Comparison of ENCODE assay signal across 25 cellular contexts in genomic region chr5:112865128-112865527, GRCh38.
"Had no signal": no experiment of that assay in that cellular context is flagged by ENCODE, and none has a peak within 500 bp of the region (broad histone marks: within the 10 kb centered on the region; RNA-seq: fewer than 3 reads in every experiment).

No MANE protein-coding gene starts in this region.

- H3K9me3 ChIP-seq: gastroesophageal sphincter, heart left ventricle, lower lobe of right lung, ovary, psoas muscle, sigmoid colon, spleen, thoracic aorta, tibial nerve, upper lobe of left lung had no signal

- DNase-seq: dorsolateral prefrontal cortex; effector CD4-positive, alpha-beta T cell; foreskin keratinocyte; heart left ventricle; islet precursor cell; left ventricle myocardium superior; lower lobe of right lung; naive thymus-derived CD8-positive, alpha-beta T cell; nephron progenitor cell; occipital lobe; ovary; posterior cingulate gyrus; psoas muscle; right cardiac atrium; sigmoid colon; spleen; stimulated activated CD4-positive, alpha-beta T cell treated with anti-CD3 and anti-CD28 coated beads, Interleukin-4, amount 100 ng/mL, for 4 hours; stimulated activated naive CD8-positive, alpha-beta T cell treated with anti-CD3 and anti-CD28 coated beads, Interleukin-15, Interleukin-2, amounts not matched to agents 100 U/mL and 50 U/mL, for 24 hours; upper lobe of left lung had no signal

- H3K27me3 Mint-ChIP-seq: naive thymus-derived CD8-positive, alpha-beta T cell; stimulated activated memory B cell treated with anti-CD40 and anti-IgM and Interleukin-4, amounts not matched to agents 10 μg/mL and 1 μg/mL and 100 μg/mL, for 72 hours had no signal

- H3K9me3 Mint-ChIP-seq: naive thymus-derived CD8-positive, alpha-beta T cell; stimulated activated memory B cell treated with anti-CD40 and anti-IgM and Interleukin-4, amounts not matched to agents 10 μg/mL and 1 μg/mL and 100 μg/mL, for 72 hours had no signal

- H3K27ac ChIP-seq: dorsolateral prefrontal cortex, foreskin keratinocyte, gastroesophageal sphincter, heart left ventricle, hepatocyte, lower lobe of right lung, ovary, psoas muscle, sigmoid colon, skin epidermis, spleen, thoracic aorta, tibial nerve, upper lobe of left lung had no signal

- H2AFZ ChIP-seq: hepatocyte had no signal

- H3K4me2 ChIP-seq: hepatocyte had no signal

- ATAC-seq: foreskin keratinocyte; gastroesophageal sphincter; heart left ventricle; left ventricle myocardium superior; lower lobe of right lung; naive thymus-derived CD8-positive, alpha-beta T cell; psoas muscle; right cardiac atrium; stimulated activated memory B cell treated with anti-CD40 and anti-IgM and Interleukin-4, amounts not matched to agents 10 μg/mL and 1 μg/mL and 100 μg/mL, for 72 hours; stimulated activated naive CD8-positive, alpha-beta T cell treated with anti-CD3 and anti-CD28 coated beads, Interleukin-15, Interleukin-2, amounts not matched to agents 100 U/mL and 50 U/mL, for 24 hours had no signal

- H3K4me3 Mint-ChIP-seq: naive thymus-derived CD8-positive, alpha-beta T cell; nephron progenitor cell; stimulated activated memory B cell treated with anti-CD40 and anti-IgM and Interleukin-4, amounts not matched to agents 10 μg/mL and 1 μg/mL and 100 μg/mL, for 72 hours had no signal

- H3K4me3 ChIP-seq: dorsolateral prefrontal cortex, gastroesophageal sphincter, heart left ventricle, hepatocyte, lower lobe of right lung, ovary, psoas muscle, sigmoid colon, skin epidermis, spleen, thoracic aorta, tibial nerve, upper lobe of left lung had no signal

- H3K27me3 ChIP-seq: dorsolateral prefrontal cortex, foreskin keratinocyte, gastroesophageal sphincter, heart left ventricle, hepatocyte, ovary, sigmoid colon, spleen, tibial nerve, upper lobe of left lung had no signal

- H3K27ac Mint-ChIP-seq: stimulated activated memory B cell treated with anti-CD40 and anti-IgM and Interleukin-4, amounts not matched to agents 10 μg/mL and 1 μg/mL and 100 μg/mL, for 72 hours had no signal

- H3K36me3 ChIP-seq: ovary had no signal
